9 cellular contexts compared by ENCODE assay signal in the genomic region with DNA sequence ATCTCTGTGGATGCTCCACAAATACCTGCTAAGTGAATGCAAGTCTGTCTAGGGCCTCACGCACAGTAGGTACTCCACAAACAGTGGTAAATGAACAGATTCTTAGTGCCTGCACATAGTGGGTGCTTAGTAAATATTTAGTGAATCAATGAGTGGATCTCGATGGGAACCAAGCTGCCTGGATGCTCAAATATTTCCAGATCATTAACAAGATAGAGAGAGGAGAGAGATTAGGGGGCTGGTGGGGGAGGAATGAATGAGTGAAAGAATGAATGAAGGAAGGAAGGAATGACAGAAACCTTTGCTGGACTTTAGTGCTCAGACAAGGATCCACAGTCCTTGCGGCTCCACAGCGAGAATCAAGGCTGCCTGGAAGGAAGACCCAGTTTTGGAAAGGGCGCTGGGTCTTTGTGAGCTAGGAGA.
DNase-seq lines count a peak whose midpoint lies in the region; ATAC-seq and TF ChIP-seq lines count a peak whose summit lies in the region.
"Had no signal": no experiment of that assay in that cellular context is flagged by ENCODE, and none has a peak within 500 bp of the region (broad histone marks: within the 10 kb centered on the region; RNA-seq: fewer than 3 reads in every experiment).

No MANE protein-coding gene starts in this region.

- peak overlapping the region; percentile 28; the same call in 1 of the 2 replicates for H3K4me3 ChIP-seq in BE2C (ENCODE audit: low read depth, low read length)
- H3K4me3 ChIP-seq in Peyer's patch: peak overlapping the region in 1 of 4 donors; percentile 8
- H3K4me3 ChIP-seq in fibroblast of lung (replicated peaks in 1 of 4; ENCODE audit: control extremely low read depth in 1 of 4, insufficient read depth in 1 of 4, low read depth in 3 of 4, low read length in 4 of 4): no peak overlapping the region

- no peaks in the 10 kb centered on the region for H4K20me1 ChIP-seq in fibroblast of lung (ENCODE audit: control insufficient read depth, extremely low read depth, insufficient read depth, low read length)

- no peaks in the 10 kb centered on the region for H3K9me3 Mint-ChIP-seq in progenitor cell of endocrine pancreas (ENCODE audit: low read depth)
- H3K9me3 Mint-ChIP-seq: T-cell had no signal

- peaks cover under 1% of the 10 kb centered on the region for H3K27me3 Mint-ChIP-seq in progenitor cell of endocrine pancreas

- ATAC-seq in GM21381 (IDR thresholded peaks at IDR 0.05; ENCODE audit: unreplicated experiment) (no peak), GM18858 (IDR thresholded peaks at IDR 0.05; ENCODE audit: unreplicated experiment) (no peak)

- no peaks in the 10 kb centered on the region for H3K36me3 Mint-ChIP-seq in progenitor cell of endocrine pancreas (ENCODE audit: insufficient read depth)
- H3K36me3 Mint-ChIP-seq: T-cell had no signal

- no peaks in the 10 kb centered on the region for H3K9me3 ChIP-seq in BE2C
- H3K9me3 ChIP-seq in Peyer's patch: no peaks in the 10 kb centered on the region
- no peaks in the 10 kb centered on the region for H3K9me3 ChIP-seq in fibroblast of lung (ENCODE audit: control insufficient read depth, insufficient read depth, low read depth, low read length)

- TF ChIP-seq CTCF in BE2C (IDR thresholded peaks at IDR 0.05; ENCODE audit: low read depth, low read length) (no peak), Peyer's patch (IDR thresholded peaks at IDR 0.05) (no peak), fibroblast of lung (conservative IDR thresholded peaks at IDR 0.05 in 1 of 2, IDR thresholded peaks at IDR 0.05 in 1 of 2; ENCODE audit: low read depth in 1 of 2, low read length in 2 of 2) (no peak), progenitor cell of endocrine pancreas (IDR thresholded peaks at IDR 0.05; ENCODE audit: unreplicated experiment) (no peak)

- no peak overlapping the region for H3K9ac ChIP-seq in fibroblast of lung (ENCODE audit: insufficient read depth, low read length)

- H3K27me3 ChIP-seq in BE2C (no peaks in the 10 kb centered on the region), Peyer's patch (no peaks in the 10 kb centered on the region), fibroblast of lung (ENCODE audit: control insufficient read depth, insufficient read depth, low read length) (no peaks in the 10 kb centered on the region)

- H3K27ac ChIP-seq in Peyer's patch: peak overlapping the region; percentile 42 to 85 (median 57)
- peak overlapping the region; percentile 13 for H3K27ac ChIP-seq in fibroblast of lung (ENCODE audit: insufficient read depth, low read length)

- H2AFZ ChIP-seq in fibroblast of lung (ENCODE audit: low read length): no peak overlapping the region

- peaks cover 19% of the 10 kb centered on the region for H3K4me1 Mint-ChIP-seq in progenitor cell of endocrine pancreas (ENCODE audit: low read depth)

- no peak for DNase-seq in BE2C
- no peak for DNase-seq in Peyer's patch
- DNase-seq in fibroblast of lung (ENCODE audit: low read depth in 2 of 2): no peak
- no peak for DNase-seq in progenitor cell of endocrine pancreas (ENCODE audit: low spot score, unreplicated experiment)
- no peak for DNase-seq in DMS153 (lab: John Stamatoyannopoulos, UW)
- no peak for DNase-seq in UCSD-AML1 (lab: John Stamatoyannopoulos, UW; ENCODE audit: unreplicated experiment)

- H3K4me2 ChIP-seq in fibroblast of lung (ENCODE audit: extremely low read depth, insufficient read depth, low read length): peak overlapping the region; percentile 47

- peaks cover 9% of the 10 kb centered on the region for H3K4me1 ChIP-seq in BE2C
- H3K4me1 ChIP-seq in Peyer's patch: peaks cover 0 to 31% (median 5%) of the 10 kb centered on the region in 4 donors
- peaks cover 4% of the 10 kb centered on the region for H3K4me1 ChIP-seq in fibroblast of lung (ENCODE audit: control insufficient read depth, extremely low read depth, insufficient read depth, low read length)

- H3K79me2 ChIP-seq in fibroblast of lung (ENCODE audit: control insufficient read depth, insufficient read depth, low read length): no peaks in the 10 kb centered on the region

- H3K36me3 ChIP-seq in BE2C (no peaks in the 10 kb centered on the region), Peyer's patch (no peaks in the 10 kb centered on the region), fibroblast of lung (ENCODE audit: control insufficient read depth, insufficient read depth, low read length) (no peaks in the 10 kb centered on the region)

- peak overlapping the region; percentile 43 for H3K27ac Mint-ChIP-seq in progenitor cell of endocrine pancreas
- H3K27ac Mint-ChIP-seq: T-cell had no signal

- H3K4me3 Mint-ChIP-seq in progenitor cell of endocrine pancreas (ENCODE audit: low read depth): no peak overlapping the region

- TF ChIP-seq POLR2A in Peyer's patch (IDR thresholded peaks at IDR 0.05): no peak
